ENCODE assay signal across 8 cellular contexts in genomic region chr6:134373282-134373922, GRCh38. TPM values are rescaled to one million over a fixed set of nuclear protein-coding genes. Genes with fewer than 3 reads are reported as not detected.
DNase-seq lines count a peak whose midpoint lies in the region; ATAC-seq, FAIRE-seq and TF ChIP-seq lines count a peak whose summit lies in the region.

No MANE protein-coding gene starts in this region.

- H3K27me3 ChIP-seq in GM06990 (replicated peaks; ENCODE audit: control insufficient read depth, insufficient read depth, low read length), result no peaks in the 10 kb centered on the region

- no peaks in the 10 kb centered on the region for H3K36me3 ChIP-seq in GM06990 (ENCODE audit: control insufficient read depth, insufficient read depth, low read length)

- DNase-seq in GM06990 (ENCODE audit: extremely low read depth, insufficient read length) (peak; percentile 48), HTR-8/SVneo (ENCODE audit: insufficient read length, low spot score) (peak; percentile 29), amniotic epithelial cell (ENCODE audit: low read depth) (peak; percentile 83), left colon (peak in 1 of 2 donors; percentile 63), urothelium cell line (ENCODE audit: low spot score) (peak; percentile 31)
- DNase-seq in NK-92 treated with Interleukin-12 subunit alpha and Interleukin-12 subunit beta, amount 100 ng/mL, for 24 hours (lab: John Stamatoyannopoulos, UW), result no peak
- no peak for DNase-seq in activated T-cell treated with anti-CD3 and anti-CD28 coated beads, Interleukin-2, amount 50 U/mL, for 1 hour

- peak; percentile 85 for ATAC-seq in GM21515 (IDR thresholded peaks at IDR 0.05; ENCODE audit: unreplicated experiment)
- ATAC-seq in left colon, result peak; percentile 54

- no peak for FAIRE-seq in HTR-8/SVneo (lab: Jason Lieb, UNC)
- FAIRE-seq in urothelium cell line (lab: Jason Lieb, UNC), result no peak

- no peak overlapping the region; the same call in 1 of the 2 replicates for H3K4me3 ChIP-seq in GM06990 (replicated peaks; ENCODE audit: low read depth, low read length)

- TF ChIP-seq CTCF in GM06990 (IDR thresholded peaks at IDR 0.05; ENCODE audit: insufficient read depth, low read length, poor library complexity, severe bottlenecking), result no peak

- intact Hi-C loops in left colon (cut with DNase I, micrococcal nuclease), result no loop called here

RNA-seq across cellular contexts. Expression of gene SGK1, which starts 55.5 kb away (rescaled TPM):
- total RNA-seq in left colon, result 100 to 1,000 TPM in 1 of 2 donors, 10 to 100 TPM in 1; 63.5 to 728 TPM

Comparison
In these comparisons a context has a peak if more than half of its experiments do, and no peak if none do; other contexts are left out.
1. DNase-seq: peak in GM06990 (single experiment), HTR-8/SVneo (single experiment), amniotic epithelial cell (single experiment) and urothelium cell line (single experiment); none in NK-92 treated with Interleukin-12 subunit alpha and Interleukin-12 subunit beta, amount 100 ng/mL, for 24 hours (single experiment) and activated T-cell treated with anti-CD3 and anti-CD28 coated beads, Interleukin-2, amount 50 U/mL, for 1 hour (single experiment).